In genomic region chr5:108003178-108003577, GRCh38 we compare ENCODE assay signal across 8 cellular contexts.
DNase-seq lines count a peak whose midpoint lies in the region; ATAC-seq and TF ChIP-seq lines count a peak whose summit lies in the region.

No MANE protein-coding gene starts in this region.

- no peak for TF ChIP-seq CTCF in lung (IDR thresholded peaks at IDR 0.05; ENCODE audit: control extremely low read depth, extremely low read depth)
- TF ChIP-seq CTCF in uterus (IDR thresholded peaks at IDR 0.05), result no peak

- H3K27ac ChIP-seq in lung (ENCODE audit: low read depth in 1 of 2, low read length in 1 of 2) (no peak overlapping the region), uterus (no peak overlapping the region)

- intact Hi-C loops in uterus (cut with DNase I; ENCODE audit: low total_unique reads), result no loop called here

- no peak for TF ChIP-seq POLR2A in uterus (IDR thresholded peaks at IDR 0.05)

- H3K27me3 ChIP-seq in lung (ENCODE audit: control insufficient read depth, insufficient read depth), result no peaks in the 10 kb centered on the region
- H3K27me3 ChIP-seq in uterus, result no peaks in the 10 kb centered on the region

- H3K4me3 ChIP-seq in lung (no peak overlapping the region), uterus (no peak overlapping the region)

- 0 to 9% methylated on average over 1 of the region's 1 CpG for WGBS in lung, 2 donors

- ATAC-seq in GM19468 (IDR thresholded peaks at IDR 0.05; ENCODE audit: extremely low read depth, unreplicated experiment) (peak; percentile 84), lung (ENCODE audit: insufficient read depth, low FRiP score) (peak; percentile 62)

- no peaks in the 10 kb centered on the region for H3K9me3 ChIP-seq in lung (ENCODE audit: control insufficient read depth in 2 of 2, insufficient read depth in 1 of 2, low read length in 1 of 2)
- H3K9me3 ChIP-seq in uterus, result no peaks in the 10 kb centered on the region

- H3K36me3 ChIP-seq in lung (ENCODE audit: control insufficient read depth in 2 of 2, insufficient read depth in 2 of 2, low read length in 2 of 2) (no peaks in the 10 kb centered on the region), uterus (no peaks in the 10 kb centered on the region)

- H3K4me1 ChIP-seq in lung (ENCODE audit: control insufficient read depth in 2 of 2, insufficient read depth in 2 of 2, low read length in 2 of 2), result no peaks in the 10 kb centered on the region
- H3K4me1 ChIP-seq in uterus, result no peaks in the 10 kb centered on the region

- DNase-seq in GDM1 (lab: John Stamatoyannopoulos, UW) (peak; percentile 65), HPDE6-E6E7 (ENCODE audit: extremely low spot score) (peak; percentile 22), amniotic epithelial cell (ENCODE audit: low read depth) (peak; percentile 71), lung (ENCODE audit: low spot score) (no peak), NCI-H2171 (lab: John Stamatoyannopoulos, UW) (no peak), cerebellum (ENCODE audit: low spot score) (no peak), uterus (no peak)

Comparison
In these comparisons a context has a peak if more than half of its experiments do, and no peak if none do; other contexts are left out.
1. DNase-seq: peak in GDM1 (single experiment), HPDE6-E6E7 (single experiment) and amniotic epithelial cell (single experiment); none in lung (single experiment), NCI-H2171 (single experiment), cerebellum (single experiment) and uterus (0 of 2).